In the genomic region with DNA sequence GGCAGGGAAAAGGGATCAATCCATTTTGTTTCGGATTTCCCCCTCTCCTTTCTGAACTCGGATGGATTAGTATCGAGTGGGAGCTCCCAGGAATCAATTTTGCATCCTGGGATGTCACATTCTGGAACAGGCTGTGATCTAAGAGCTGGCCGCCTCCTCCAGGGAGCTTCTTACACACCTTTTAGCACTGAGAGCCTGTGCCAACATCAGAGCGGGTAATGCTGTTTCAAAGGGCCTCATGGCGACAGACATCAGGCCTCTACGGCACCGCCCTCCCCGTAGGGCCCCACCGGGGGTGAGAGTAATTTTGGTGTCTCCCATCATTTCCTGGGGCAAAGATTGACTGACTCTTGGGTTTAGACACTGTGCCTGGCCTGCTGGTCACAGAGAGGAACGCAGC, we compare ENCODE assay signal across 15 cellular contexts. TPM values are rescaled to one million over a fixed set of nuclear protein-coding genes. Genes with fewer than 3 reads are reported as not detected.
DNase-seq lines count a peak whose midpoint lies in the region; ATAC-seq and TF ChIP-seq lines count a peak whose summit lies in the region.
"Had no signal": no experiment of that assay in that cellular context is flagged by ENCODE, and none has a peak within 500 bp of the region (broad histone marks: within the 10 kb centered on the region; RNA-seq: fewer than 3 reads in every experiment).

No MANE protein-coding gene starts in this region.

- no peak overlapping the region for H2BK15ac ChIP-seq in mesenchymal stem cell (ENCODE audit: low read depth, poor library complexity, severe bottlenecking)

- intact Hi-C loops in left lung (cut with DNase I) = no loop called here

- no peaks in the 10 kb centered on the region for H3K36me3 ChIP-seq in mesenchymal stem cell (ENCODE audit: control insufficient read depth in 1 of 2, insufficient read depth in 2 of 2, low read depth in 1 of 2, low read length in 2 of 2)
- H3K36me3 ChIP-seq in left lung = no peaks in the 10 kb centered on the region

- peaks cover 3% of the 10 kb centered on the region for H3K9me3 ChIP-seq in mesenchymal stem cell (ENCODE audit: control insufficient read depth, low read length)
- no peaks in the 10 kb centered on the region for H3K9me3 ChIP-seq in left lung

- peak overlapping the region; percentile 51 for H3K27ac ChIP-seq in VCaP
- no peak overlapping the region for H3K27ac ChIP-seq in mesenchymal stem cell (ENCODE audit: low read length, poor library complexity, severe bottlenecking)
- H3K27ac ChIP-seq in left lung = no peak overlapping the region

- H4K8ac ChIP-seq in mesenchymal stem cell (ENCODE audit: low read length) = no peak overlapping the region

- TF ChIP-seq CTCF in VCaP (conservative IDR thresholded peaks at IDR 0.05) (no peak), left lung (IDR thresholded peaks at IDR 0.05) (no peak), GM13976 (IDR thresholded peaks at IDR 0.05; ENCODE audit: borderline replicate concordance, control extremely low read depth, extremely low read depth, insufficient read depth, missing control alignments) (no peak), foreskin fibroblast (IDR thresholded peaks at IDR 0.05; ENCODE audit: low read depth, low read length) (no peak)

- H2BK5ac ChIP-seq in mesenchymal stem cell (ENCODE audit: low read depth, low read length, poor library complexity, severe bottlenecking) = no peak overlapping the region

- H2BK12ac ChIP-seq in mesenchymal stem cell (ENCODE audit: low read length in 2 of 2) = no peak overlapping the region

- H3K4ac ChIP-seq in mesenchymal stem cell (ENCODE audit: low read depth in 1 of 2, low read length in 2 of 2) = no peak overlapping the region

- in situ Hi-C loops in GM13976 (cut with MboI; ENCODE audit: low sequenced_read_pairs, unreplicated experiment) = no loop called here

- no peak overlapping the region for H3K4me3 ChIP-seq in mesenchymal stem cell (ENCODE audit: insufficient read depth in 1 of 2, low read depth in 1 of 2, low read length in 2 of 2)
- no peak overlapping the region for H3K4me3 ChIP-seq in left lung
- no peak overlapping the region for H3K4me3 ChIP-seq in foreskin fibroblast (ENCODE audit: low read depth in 1 of 2, low read length in 2 of 2)

- DNase-seq in stimulated activated CD4-positive, alpha-beta T cell treated with anti-CD3 and anti-CD28 coated beads, Interleukin-1b, Interleukin-23, amount 100 ng/mL, for 48 hours = peak; percentile 8
- no peak for DNase-seq in stimulated activated CD4-positive, alpha-beta T cell treated with anti-CD3 and anti-CD28 coated beads, Interleukin-2, amount 100 ng/mL, for 24 hours
- no peak for DNase-seq in mesenchymal stem cell
- DNase-seq in left lung = no peak
- no peak for DNase-seq in mucosa of gallbladder (ENCODE audit: low spot score)
- no peak for DNase-seq in GM13976 (ENCODE audit: low spot score)
- DNase-seq in foreskin fibroblast = no peak
- DNase-seq: activated CD4-positive, alpha-beta T cell treated with anti-CD3 and anti-CD28 coated beads, Interleukin-2, amount 50 U/mL, for 4 hours; activated effector memory CD4-positive, alpha-beta T cell treated with Interleukin-2 at 50 U/mL for 16 hours; NCI-H187; NCI-H446 treated with DMSO at 0.1 percent for 48 hours; NK-92 treated with Interleukin-12 subunit alpha and Interleukin-12 subunit beta, amount 100 ng/mL, for 24 hours; stimulated activated CD4-positive, alpha-beta T cell treated with anti-CD3 and anti-CD28 coated beads, Interleukin-15, amount 100 ng/mL, for 24 hours; stimulated activated naive CD4-positive, alpha-beta T cell treated with Interleukin-2 at 50 U/mL for 16 hours had no signal

- H3K4me1 ChIP-seq in mesenchymal stem cell (ENCODE audit: control insufficient read depth, insufficient read depth, low read depth, low read length) (peaks cover 1% of the 10 kb centered on the region), left lung (peaks cover 5 to 10% of the 10 kb centered on the region in 2 donors)

- no peak overlapping the region for H3K23ac ChIP-seq in mesenchymal stem cell (ENCODE audit: low read length in 2 of 2)

- H3K18ac ChIP-seq in mesenchymal stem cell (ENCODE audit: low read depth in 1 of 2, low read length in 2 of 2) = no peak overlapping the region

- no peak overlapping the region for H2BK120ac ChIP-seq in mesenchymal stem cell (ENCODE audit: low read depth, low read length)

- H3K27me3 ChIP-seq in mesenchymal stem cell (ENCODE audit: control insufficient read depth in 1 of 2, insufficient read depth in 1 of 2, low read length in 2 of 2) = peaks cover 0 to 48% of the 10 kb centered on the region in 2 experiments
- H3K27me3 ChIP-seq in left lung = peaks cover 22 to 99% of the 10 kb centered on the region in 2 donors

- no peak overlapping the region for H2AFZ ChIP-seq in mesenchymal stem cell (ENCODE audit: low read depth, low read length)

- H4K91ac ChIP-seq in mesenchymal stem cell (ENCODE audit: low read length) = no peak overlapping the region

- no peak overlapping the region for H3K14ac ChIP-seq in mesenchymal stem cell (ENCODE audit: low read length in 2 of 2)

- no peak overlapping the region for H2AK5ac ChIP-seq in mesenchymal stem cell (ENCODE audit: low read length, severe bottlenecking)

- H3K4me2 ChIP-seq in mesenchymal stem cell (ENCODE audit: low read length, poor library complexity, severe bottlenecking) = no peak overlapping the region

- WGBS in mesenchymal stem cell = 75% methylated on average over 11 of the region's 11 CpGs

- no peaks in the 10 kb centered on the region for H3K79me1 ChIP-seq in mesenchymal stem cell (replicated peaks; ENCODE audit: low read length, poor library complexity, severe bottlenecking)

- no peak for ATAC-seq in left lung

- peak overlapping the region; percentile 66 for H3K9ac ChIP-seq in mesenchymal stem cell (ENCODE audit: low read length)

RNA-seq across cellular contexts. Expression of gene GALNT9, which starts 2.7 kb away (rescaled TPM):
- not detected for polyA plus RNA-seq in mesenchymal stem cell (2013, experiment 1 of 2)
- polyA plus RNA-seq in mesenchymal stem cell (2013, experiment 2 of 2) = not detected
- total RNA-seq in left lung = under 1 TPM in 1 of 2 donors, not detected in 1; 0.17 TPM
- total RNA-seq in mucosa of gallbladder = 0.12 TPM
